8 cellular contexts compared by ENCODE assay signal in genomic region chr15:75625542-75626347, GRCh38. TPM values are rescaled to one million over a fixed set of nuclear protein-coding genes. Genes with fewer than 3 reads are reported as not detected.
DNase-seq lines count a peak whose midpoint lies in the region; ATAC-seq and TF ChIP-seq lines count a peak whose summit lies in the region.

TSS of gene SNUPN (minus strand) at chr15:75625725. CDS start at chr15:75621051, 4,674 bp downstream.

- H3K4me1 Mint-ChIP-seq in activated T-cell treated with anti-CD3 and anti-CD28 coated beads, Interleukin-2, amount 50 U/mL, for 4 hours (ENCODE audit: low read depth), result peaks cover 30% of the 10 kb centered on the region

- H3K9ac ChIP-seq in mucosa of stomach (ENCODE audit: low read length), result peak within 1 kb of the TSS; percentile 91

- H3K27me3 Mint-ChIP-seq in activated T-cell treated with anti-CD3 and anti-CD28 coated beads, Interleukin-2, amount 50 U/mL, for 4 hours (ENCODE audit: low read depth), result no peaks in the 10 kb centered on the region

- peak; percentile 16 to 28 for TF ChIP-seq POLR2A in Peyer's patch (IDR thresholded peaks at IDR 0.05)

- H3K4me1 ChIP-seq in Peyer's patch, result peaks cover 0 to 19% (median 0%) of the 10 kb centered on the region in 4 donors
- peaks cover 0 to 3% of the 10 kb centered on the region in 2 donors for H3K4me1 ChIP-seq in esophagus (ENCODE audit: control insufficient read depth in 2 of 2, insufficient read depth in 2 of 2, low read length in 1 of 2)
- peaks cover 14% of the 10 kb centered on the region for H3K4me1 ChIP-seq in mucosa of stomach (ENCODE audit: control insufficient read depth, insufficient read depth, low read length)

- peak in 1 of 6 experiments; percentile 13 for TF ChIP-seq CTCF in Peyer's patch (IDR thresholded peaks at IDR 0.05)

- peak within 1 kb of the TSS; percentile 88 for H3K4me3 Mint-ChIP-seq in activated T-cell treated with anti-CD3 and anti-CD28 coated beads, Interleukin-2, amount 50 U/mL, for 4 hours

- 1 to 2% methylated on average over 40 to 47 of the region's 47 CpGs for WGBS in esophagus, 2 donors

- H3K36me3 ChIP-seq in Peyer's patch (no peaks in the 10 kb centered on the region), esophagus (ENCODE audit: control insufficient read depth in 2 of 2, insufficient read depth in 2 of 2, low read length in 1 of 2) (peaks cover 0 to under 1% of the 10 kb centered on the region in 2 donors), mucosa of stomach (ENCODE audit: control insufficient read depth, insufficient read depth, low read length) (no peaks in the 10 kb centered on the region)

- peak within 1 kb of the TSS; percentile 93 for H3K4me3 ChIP-seq in Jurkat, Clone E6-1 (ENCODE audit: low read length)
- peak within 1 kb of the TSS; percentile 88 to 93 (median 92) for H3K4me3 ChIP-seq in Peyer's patch
- peak within 1 kb of the TSS; percentile 79 to 94 for H3K4me3 ChIP-seq in esophagus (ENCODE audit: low read depth in 1 of 2, low read length in 2 of 2)
- H3K4me3 ChIP-seq in mucosa of stomach (ENCODE audit: low read length), result peak within 1 kb of the TSS; percentile 77

- H3K9me3 ChIP-seq in Peyer's patch (no peaks in the 10 kb centered on the region), esophagus (ENCODE audit: control insufficient read depth in 2 of 2, insufficient read depth in 1 of 2, low read depth in 1 of 2, low read length in 1 of 2) (no peaks in the 10 kb centered on the region), mucosa of stomach (ENCODE audit: control insufficient read depth, low read length) (no peaks in the 10 kb centered on the region)

- ATAC-seq in GM21529 (IDR thresholded peaks at IDR 0.05; ENCODE audit: unreplicated experiment), result peak; percentile 74
- ATAC-seq in activated T-cell treated with anti-CD3 and anti-CD28 coated beads, Interleukin-2, amount 50 U/mL, for 4 hours, result peak; percentile 95 to 96

- peaks cover 3% of the 10 kb centered on the region for H3K36me3 Mint-ChIP-seq in activated T-cell treated with anti-CD3 and anti-CD28 coated beads, Interleukin-2, amount 50 U/mL, for 4 hours (ENCODE audit: insufficient read depth)

- no peaks in the 10 kb centered on the region for H3K27me3 ChIP-seq in Peyer's patch
- H3K27me3 ChIP-seq in esophagus (ENCODE audit: control insufficient read depth in 1 of 2, insufficient read depth in 2 of 2, low read length in 2 of 2), result no peaks in the 10 kb centered on the region
- no peaks in the 10 kb centered on the region for H3K27me3 ChIP-seq in mucosa of stomach (ENCODE audit: control insufficient read depth, insufficient read depth, low read length)

- H3K27ac ChIP-seq in Peyer's patch (peak within 1 kb of the TSS; percentile 91 to 97 (median 93)), esophagus (ENCODE audit: low read depth in 2 of 2, low read length in 1 of 2) (peak within 1 kb of the TSS; percentile 97)

- no peaks in the 10 kb centered on the region for H3K9me3 Mint-ChIP-seq in activated T-cell treated with anti-CD3 and anti-CD28 coated beads, Interleukin-2, amount 50 U/mL, for 4 hours

- DNase-seq in DMS 273 (lab: John Stamatoyannopoulos, UW; ENCODE audit: unreplicated experiment) (peak; percentile 94), Peyer's patch (peak; percentile 94 to 98 (median 97))
- peak; percentile 95 for DNase-seq in Jurkat, Clone E6-1 (ENCODE audit: low read depth, low spot score)
- DNase-seq in activated T-cell treated with anti-CD3 and anti-CD28 coated beads, Interleukin-2, amount 50 U/mL, for 4 hours, result peak; percentile 90
- DNase-seq in stimulated activated CD8-positive, alpha-beta memory T cell treated with anti-CD3 and anti-CD28 coated beads, Interleukin-7, amount 100 ng/mL, for 1 hour (ENCODE audit: low read depth in 2 of 2), result peak; percentile 83

RNA-seq across cellular contexts. Expression of gene SNUPN, which starts in this region (rescaled TPM):
- 56.3 TPM for polyA plus RNA-seq in Jurkat, Clone E6-1 (2012; ENCODE audit: insufficient read depth, insufficient read length)
- total RNA-seq in Peyer's patch, result 10 to 100 TPM; 11.5 to 32.2 (median 17.4) TPM
- 10 to 100 TPM; 32.1 to 35.7 (median 32.8) TPM for total RNA-seq in activated T-cell treated with anti-CD3 and anti-CD28 coated beads, Interleukin-2, amount 50 U/mL, for 4 hours
- 10 to 100 TPM in 1 of 2 donors, 1 to 10 TPM in 1; 9.6 to 11.1 TPM for polyA plus RNA-seq in esophagus

Comparison
In these comparisons a context has a peak if more than half of its experiments do, and no peak if none do; other contexts are left out.
1. Peak in every context shown above with its lines: DNase-seq, ATAC-seq, H3K4me3 ChIP-seq and H3K27ac ChIP-seq.